8 cellular contexts compared by ENCODE assay signal in the genomic region with DNA sequence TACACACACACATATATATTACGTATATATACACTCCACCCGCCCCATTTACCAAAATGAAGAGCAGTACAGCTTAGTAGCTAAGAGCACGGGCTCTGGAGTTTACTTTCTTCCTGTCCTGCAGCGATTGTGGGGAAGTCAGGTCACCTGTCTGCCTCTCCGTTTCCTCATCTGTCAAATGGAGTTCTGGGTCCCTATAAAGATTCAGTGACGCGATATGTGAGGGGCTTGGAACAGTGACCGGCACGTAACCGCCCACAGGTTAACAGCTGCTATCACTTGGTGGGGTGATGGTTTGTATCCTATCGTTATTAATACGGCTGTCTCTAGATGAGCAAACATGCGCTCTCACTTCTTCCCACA. TPM values are rescaled to one million over a fixed set of nuclear protein-coding genes. Genes with fewer than 3 reads are reported as not detected.
A peak's percentile ranks its signal among the peaks of the same experiment; 100 is the strongest.
DNase-seq lines count a peak whose midpoint lies in the region; ATAC-seq and TF ChIP-seq lines count a peak whose summit lies in the region.

No MANE protein-coding gene starts in this region.

- H3K4me3 ChIP-seq in hepatocyte (peak overlapping the region; percentile 94), skeletal muscle satellite cell (ENCODE audit: low read length) (peak overlapping the region; percentile 82)

- H3K4me1 ChIP-seq in hepatocyte (ENCODE audit: insufficient read depth): peaks cover 14% of the 10 kb centered on the region
- H3K4me1 ChIP-seq in skeletal muscle satellite cell (ENCODE audit: control insufficient read depth, insufficient read depth, low read length): peaks cover 16% of the 10 kb centered on the region

- peak; percentile 21 for DNase-seq in activated T-cell treated with anti-CD3 and anti-CD28 coated beads for 4 hours
- no peak for DNase-seq in activated T-cell treated with anti-CD3 and anti-CD28 coated beads, Interleukin-2, amount 50 U/mL, for 1 hour
- peak; percentile 5 for DNase-seq in NCI-H146 treated with DMSO at 0.1 percent for 48 hours (lab: John Stamatoyannopoulos, UW; ENCODE audit: unreplicated experiment)
- peak; percentile 43 for DNase-seq in hepatocyte (ENCODE audit: low spot score)
- no peak for DNase-seq in NCI-H1436 treated with DMSO at 0.1 percent for 48 hours (lab: John Stamatoyannopoulos, UW)

- H3K79me2 ChIP-seq in hepatocyte: peaks cover 59% of the 10 kb centered on the region

- no peaks in the 10 kb centered on the region for H4K20me1 ChIP-seq in hepatocyte (ENCODE audit: insufficient read depth, poor library complexity, severe bottlenecking)

- no peaks in the 10 kb centered on the region for H3K9me3 Mint-ChIP-seq in activated naive CD8-positive, alpha-beta T cell (ENCODE audit: low read depth)

- H3K27ac Mint-ChIP-seq in activated naive CD8-positive, alpha-beta T cell: peak overlapping the region; percentile 88

- no peaks in the 10 kb centered on the region for H3K27me3 Mint-ChIP-seq in activated naive CD8-positive, alpha-beta T cell

- H3K27me3 ChIP-seq in hepatocyte: no peaks in the 10 kb centered on the region
- H3K27me3 ChIP-seq in skeletal muscle satellite cell (ENCODE audit: control insufficient read depth, insufficient read depth, low read length): no peaks in the 10 kb centered on the region

- H3K9me2 ChIP-seq in hepatocyte (replicated peaks; ENCODE audit: insufficient read depth): no peaks in the 10 kb centered on the region

- H3K36me3 Mint-ChIP-seq in activated naive CD8-positive, alpha-beta T cell: peaks cover 5% of the 10 kb centered on the region

- peak; percentile 52 for ATAC-seq in HG02678 (IDR thresholded peaks at IDR 0.05; ENCODE audit: unreplicated experiment)

- H3K9me3 ChIP-seq in hepatocyte (ENCODE audit: low read depth): no peaks in the 10 kb centered on the region
- H3K9me3 ChIP-seq in skeletal muscle satellite cell (replicated peaks; ENCODE audit: low read length): no peaks in the 10 kb centered on the region

- H3K36me3 ChIP-seq in hepatocyte (replicated peaks; ENCODE audit: insufficient read depth, low read depth) (no peaks in the 10 kb centered on the region), skeletal muscle satellite cell (ENCODE audit: insufficient read depth, low read length) (no peaks in the 10 kb centered on the region)

- H3K9ac ChIP-seq in skeletal muscle satellite cell (ENCODE audit: low read depth, low read length): peak overlapping the region; percentile 89

- H2AFZ ChIP-seq in hepatocyte: peak overlapping the region; percentile 91

- under 1% methylated on average over 13 of the region's 13 CpGs for WGBS in hepatocyte (ENCODE audit: low lambda C conversion rate, missing lambda C conversion rate)

- H3K27ac ChIP-seq in hepatocyte: peak overlapping the region; percentile 89

- TF ChIP-seq CTCF in hepatocyte (IDR thresholded peaks at IDR 0.05; ENCODE audit: poor library complexity): no peak

- H3K4me2 ChIP-seq in hepatocyte (peak overlapping the region; percentile 89), skeletal muscle satellite cell (ENCODE audit: low read length) (peak overlapping the region; percentile 79)

- H3K4me1 Mint-ChIP-seq in activated naive CD8-positive, alpha-beta T cell (ENCODE audit: low read depth): peaks cover 61% of the 10 kb centered on the region

- peak overlapping the region; percentile 93 for H3K4me3 Mint-ChIP-seq in activated naive CD8-positive, alpha-beta T cell

RNA-seq across cellular contexts. Expression of a gene that starts 0.5 kb away (rescaled TPM):
- 19.7 and 22.8 TPM in 2 replicates for total RNA-seq in hepatocyte
- 12.0 and 13.0 TPM in 2 replicates for polyA plus RNA-seq in hepatocyte
- total RNA-seq in skeletal muscle satellite cell (2012; rRNA removed): 30.6 and 37.5 TPM in 2 replicates

RNA-seq across cellular contexts. Expression of a gene that starts 0.5 kb away (rescaled TPM):
- total RNA-seq in hepatocyte: 65.4 and 82.2 TPM in 2 replicates
- 12.3 and 14.4 TPM in 2 replicates for polyA plus RNA-seq in hepatocyte
- 49.2 and 57.2 TPM in 2 replicates for total RNA-seq in skeletal muscle satellite cell (2012; rRNA removed)

Comparison
In these comparisons a context has a peak if more than half of its experiments do, and no peak if none do; other contexts are left out.
1. DNase-seq: peak in activated T-cell treated with anti-CD3 and anti-CD28 coated beads for 4 hours (single experiment), NCI-H146 treated with DMSO at 0.1 percent for 48 hours (single experiment) and hepatocyte (single experiment); none in activated T-cell treated with anti-CD3 and anti-CD28 coated beads, Interleukin-2, amount 50 U/mL, for 1 hour (single experiment) and NCI-H1436 treated with DMSO at 0.1 percent for 48 hours (single experiment).